Comparison of ENCODE assay signal across 19 cellular contexts in genomic region chr10:47380341-47381215, GRCh38. TPM values are rescaled to one million over a fixed set of nuclear protein-coding genes. Genes with fewer than 3 reads are reported as not detected.
DNase-seq lines count a peak whose midpoint lies in the region; ATAC-seq and TF ChIP-seq lines count a peak whose summit lies in the region.
"Had no signal": no experiment of that assay in that cellular context is flagged by ENCODE, and none has a peak within 500 bp of the region (broad histone marks: within the 10 kb centered on the region; RNA-seq: fewer than 3 reads in every experiment).

No MANE protein-coding gene starts in this region.

- H3K4me2 ChIP-seq in SK-N-SH: no peak overlapping the region

- H3K27ac ChIP-seq in SK-N-SH (ENCODE audit: low read depth in 2 of 2, low read length in 1 of 2): no peak overlapping the region
- no peak overlapping the region for H3K27ac ChIP-seq in coronary artery
- H3K27ac ChIP-seq: 22Rv1, gastrocnemius medialis had no signal

- H3K9me2 ChIP-seq in SK-N-SH: no peaks in the 10 kb centered on the region

- no peak for TF ChIP-seq CTCF in SK-N-SH (IDR thresholded peaks at IDR 0.05)
- no peak for TF ChIP-seq CTCF in coronary artery (IDR thresholded peaks at IDR 0.05)

- 55% methylated on average over 8 of the region's 8 CpGs for WGBS in SK-N-SH (ENCODE audit: low lambda C conversion rate)

- no peak overlapping the region for H3K4me3 ChIP-seq in SK-N-SH (ENCODE audit: low read depth in 2 of 2, low read length in 1 of 2)
- no peak overlapping the region for H3K4me3 ChIP-seq in coronary artery
- H3K4me3 ChIP-seq: gastrocnemius medialis had no signal

- H3K9ac ChIP-seq in SK-N-SH: no peak overlapping the region

- POLR2A ChIA-PET in SK-N-SH (lab: Yijun Ruan, JAX): no interaction called here

- H4K20me1 ChIP-seq in SK-N-SH (ENCODE audit: insufficient read depth): no peaks in the 10 kb centered on the region

- H2AFZ ChIP-seq in SK-N-SH (ENCODE audit: low read depth): no peak overlapping the region

- H3K4me1 ChIP-seq in SK-N-SH (ENCODE audit: control insufficient read depth in 1 of 2, insufficient read depth in 2 of 2, low read depth in 1 of 2, low read length in 1 of 2): peaks cover 0 to 38% of the 10 kb centered on the region in 2 experiments; a peak in 2 of 4 replicates

- no peak for ATAC-seq in SK-N-SH treated with all-trans-retinoic acid at 6 μM for 48 hours
- ATAC-seq: activated T-cell treated with anti-CD3 and anti-CD28 coated beads, Interleukin-2, amount 50 U/mL, for 4 hours; gastrocnemius medialis had no signal

- TF ChIP-seq RAD21 in SK-N-SH (IDR thresholded peaks at IDR 0.05; ENCODE audit: low read length): no peak

- H3K9me3 ChIP-seq in SK-N-SH: no peaks in the 10 kb centered on the region
- H3K9me3 ChIP-seq: gastrocnemius medialis had no signal

- DNase-seq in SK-N-SH (peak; percentile 7), coronary artery (ENCODE audit: low spot score) (peak; percentile 46), mesenteric fat pad (ENCODE audit: low spot score) (peak; percentile 71), ureter (ENCODE audit: low spot score) (peak; percentile 33), NCI-H2107 treated with DMSO at 0.1 percent for 48 hours (lab: John Stamatoyannopoulos, UW; ENCODE audit: unreplicated experiment) (no peak), activated gamma-delta T cell (lab: John Stamatoyannopoulos, UW) (no peak), T1000 (lab: John Stamatoyannopoulos, UW) (no peak)
- DNase-seq: activated CD4-positive, alpha-beta T cell treated with anti-CD3 and anti-CD28 coated beads, Interleukin-2, amount 50 U/mL, for 1 hour; activated T-cell treated with anti-CD3 and anti-CD28 coated beads, Interleukin-2, amount 50 U/mL, for 4 hours; cortex of kidney; gastrocnemius medialis; NCI-H1417; NCI-H524 treated with DMSO at 0.1 percent for 48 hours had no signal

- H3F3A ChIP-seq in SK-N-SH (replicated peaks; ENCODE audit: insufficient read depth): no peaks in the 10 kb centered on the region

- no peaks in the 10 kb centered on the region for H3K36me3 ChIP-seq in SK-N-SH (replicated peaks in 1 of 2; ENCODE audit: control insufficient read depth in 1 of 2, insufficient read depth in 2 of 2, low read length in 1 of 2)
- H3K36me3 ChIP-seq: gastrocnemius medialis had no signal

- CTCF ChIA-PET in SK-N-SH (lab: Yijun Ruan, JAX): interaction anchor here (1.4 to 2.6 kb wide), 2 partner anchors 19 to 41 kb away, joined by 3 to 8 read pairs; no protein-coding TSS in a partner anchor

- TF ChIP-seq EP300 in SK-N-SH (IDR thresholded peaks at IDR 0.05; ENCODE audit: borderline replicate concordance in 1 of 2, low read depth in 1 of 2, low read length in 1 of 2): no peak

- H3K79me2 ChIP-seq in SK-N-SH (ENCODE audit: insufficient read depth): no peaks in the 10 kb centered on the region

- no peaks in the 10 kb centered on the region for H3K27me3 ChIP-seq in SK-N-SH (ENCODE audit: insufficient read depth)
- H3K27me3 ChIP-seq: gastrocnemius medialis had no signal

TF ChIP-seq in SK-N-SH, 30 proteins besides CTCF, POLR2A, EP300 and RAD21:
- TF ChIP-seq FOSL2 (IDR thresholded peaks at IDR 0.05; ENCODE audit: borderline replicate concordance, low read depth) (no peak), RCOR1 (IDR thresholded peaks at IDR 0.05; ENCODE audit: low read length) (no peak), FOXJ3 (CRISPR knock-in tag; IDR thresholded peaks at IDR 0.05) (no peak), GABPA (IDR thresholded peaks at IDR 0.05; ENCODE audit: low read depth) (no peak), USF2 (IDR thresholded peaks at IDR 0.05; ENCODE audit: borderline replicate concordance, low read depth, low read length) (no peak), TEAD4 (IDR thresholded peaks at IDR 0.05; ENCODE audit: borderline replicate concordance, insufficient read depth) (no peak)
TF ChIP-seq in SK-N-SH: peak in this region for 0.

TF ChIP-seq in SK-N-SH treated with all-trans-retinoic acid at 6 μM for 48 hours, 23 proteins besides CTCF, POLR2A, EP300 and RAD21 (continues in another document):
- TF ChIP-seq RARB (CRISPR knock-in tag; IDR thresholded peaks at IDR 0.05) (no peak), ZC3H10 (CRISPR knock-in tag; IDR thresholded peaks at IDR 0.05) (no peak), ISL1 (CRISPR knock-in tag; IDR thresholded peaks at IDR 0.05) (no peak), BACH2 (CRISPR knock-in tag; IDR thresholded peaks at IDR 0.05; ENCODE audit: borderline replicate concordance) (no peak), ARNTL (CRISPR knock-in tag; IDR thresholded peaks at IDR 0.05; ENCODE audit: borderline replicate concordance, low read depth) (no peak), SNAI2 (CRISPR knock-in tag; IDR thresholded peaks at IDR 0.05) (no peak), ZFP30 (CRISPR knock-in tag; IDR thresholded peaks at IDR 0.05) (no peak), TCF4 (CRISPR knock-in tag; IDR thresholded peaks at IDR 0.05; ENCODE audit: borderline replicate concordance) (no peak), CSDC2 (CRISPR knock-in tag; IDR thresholded peaks at IDR 0.05) (no peak), ESRRG (CRISPR knock-in tag; IDR thresholded peaks at IDR 0.05) (no peak), ZNF565 (CRISPR knock-in tag; conservative IDR thresholded peaks at IDR 0.05; ENCODE audit: low read depth) (no peak), CREB5 (CRISPR knock-in tag; IDR thresholded peaks at IDR 0.05; ENCODE audit: low read depth) (no peak), ZFP3 (CRISPR knock-in tag; IDR thresholded peaks at IDR 0.05) (no peak), ZNF70 (CRISPR knock-in tag; IDR thresholded peaks at IDR 0.05) (no peak)
- TF ChIP-seq, protein P1, sequence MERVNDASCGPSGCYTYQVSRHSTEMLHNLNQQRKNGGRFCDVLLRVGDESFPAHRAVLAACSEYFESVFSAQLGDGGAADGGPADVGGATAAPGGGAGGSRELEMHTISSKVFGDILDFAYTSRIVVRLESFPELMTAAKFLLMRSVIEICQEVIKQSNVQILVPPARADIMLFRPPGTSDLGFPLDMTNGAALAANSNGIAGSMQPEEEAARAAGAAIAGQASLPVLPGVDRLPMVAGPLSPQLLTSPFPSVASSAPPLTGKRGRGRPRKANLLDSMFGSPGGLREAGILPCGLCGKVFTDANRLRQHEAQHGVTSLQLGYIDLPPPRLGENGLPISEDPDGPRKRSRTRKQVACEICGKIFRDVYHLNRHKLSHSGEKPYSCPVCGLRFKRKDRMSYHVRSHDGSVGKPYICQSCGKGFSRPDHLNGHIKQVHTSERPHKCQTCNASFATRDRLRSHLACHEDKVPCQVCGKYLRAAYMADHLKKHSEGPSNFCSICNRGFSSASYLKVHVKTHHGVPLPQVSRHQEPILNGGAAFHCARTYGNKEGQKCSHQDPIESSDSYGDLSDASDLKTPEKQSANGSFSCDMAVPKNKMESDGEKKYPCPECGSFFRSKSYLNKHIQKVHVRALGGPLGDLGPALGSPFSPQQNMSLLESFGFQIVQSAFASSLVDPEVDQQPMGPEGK (CRISPR knock-in tag; IDR thresholded peaks at IDR 0.05; ENCODE audit: borderline replicate concordance): no peak
- TF ChIP-seq, protein P2, sequence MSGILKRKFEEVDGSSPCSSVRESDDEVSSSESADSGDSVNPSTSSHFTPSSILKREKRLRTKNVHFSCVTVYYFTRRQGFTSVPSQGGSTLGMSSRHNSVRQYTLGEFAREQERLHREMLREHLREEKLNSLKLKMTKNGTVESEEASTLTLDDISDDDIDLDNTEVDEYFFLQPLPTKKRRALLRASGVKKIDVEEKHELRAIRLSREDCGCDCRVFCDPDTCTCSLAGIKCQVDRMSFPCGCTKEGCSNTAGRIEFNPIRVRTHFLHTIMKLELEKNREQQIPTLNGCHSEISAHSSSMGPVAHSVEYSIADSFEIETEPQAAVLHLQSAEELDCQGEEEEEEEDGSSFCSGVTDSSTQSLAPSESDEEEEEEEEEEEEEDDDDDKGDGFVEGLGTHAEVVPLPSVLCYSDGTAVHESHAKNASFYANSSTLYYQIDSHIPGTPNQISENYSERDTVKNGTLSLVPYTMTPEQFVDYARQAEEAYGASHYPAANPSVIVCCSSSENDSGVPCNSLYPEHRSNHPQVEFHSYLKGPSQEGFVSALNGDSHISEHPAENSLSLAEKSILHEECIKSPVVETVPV (CRISPR knock-in tag; IDR thresholded peaks at IDR 0.05): no peak

RNA-seq across cellular contexts. Expression of gene ZNF488, which starts 3.5 kb away (rescaled TPM):
- polyA plus RNA-seq in SK-N-SH (2012; rRNA removed): 0.59 and 0.81 TPM in 2 replicates
- 0.27 and 0.52 TPM in 2 replicates for polyA plus RNA-seq in SK-N-SH (2012; cell fraction: cytosol; rRNA removed)
- 0.48 and 0.52 TPM in 2 replicates for polyA plus RNA-seq in SK-N-SH (2012; cell fraction: nucleus; rRNA removed)
- total RNA-seq in mesenteric fat pad: 0.10 TPM
- total RNA-seq in ureter: 1.8 TPM
- total RNA-seq: gastrocnemius medialis; T-helper 1 cell treated with Interleukin-12 subunit alpha and Interleukin-12 subunit beta and Interleukin-4 antibody, amounts not matched to agents 30 ng/mL and 1 ng/mL, for 36 hours had no signal

RNA-seq across cellular contexts. Expression of gene RBP3, which starts 32.4 kb away (rescaled TPM):
- polyA plus RNA-seq in SK-N-SH (2012; rRNA removed): not detected in 2 replicates
- not detected in 2 replicates for polyA plus RNA-seq in SK-N-SH (2012; cell fraction: cytosol; rRNA removed)
- polyA plus RNA-seq in SK-N-SH (2012; cell fraction: nucleus; rRNA removed): not detected in 2 replicates
- not detected for total RNA-seq in mesenteric fat pad
- not detected for total RNA-seq in ureter
- total RNA-seq: activated T-cell treated with anti-CD3 and anti-CD28 coated beads, Interleukin-2, amount 50 U/mL, for 4 hours; epithelial cell of proximal tubule; gastrocnemius medialis; H4; T-helper 1 cell treated with Interleukin-12 subunit alpha and Interleukin-12 subunit beta and Interleukin-4 antibody, amounts not matched to agents 30 ng/mL and 1 ng/mL, for 36 hours had no signal
- polyA plus RNA-seq: BJ had no signal

RNA-seq across cellular contexts. Expression of gene GDF2, which starts 58.3 kb away (rescaled TPM):
- not detected in 2 replicates for polyA plus RNA-seq in SK-N-SH (2012; rRNA removed)
- polyA plus RNA-seq in SK-N-SH (2012; cell fraction: cytosol; rRNA removed): not detected in 2 replicates
- polyA plus RNA-seq in SK-N-SH (2012; cell fraction: nucleus; rRNA removed): not detected in 2 replicates
- total RNA-seq in mesenteric fat pad (not detected), ureter (not detected)
- total RNA-seq: activated T-cell treated with anti-CD3 and anti-CD28 coated beads, Interleukin-2, amount 50 U/mL, for 4 hours; epithelial cell of proximal tubule; gastrocnemius medialis; H4; T-helper 1 cell treated with Interleukin-12 subunit alpha and Interleukin-12 subunit beta and Interleukin-4 antibody, amounts not matched to agents 30 ng/mL and 1 ng/mL, for 36 hours had no signal
- polyA plus RNA-seq: BJ had no signal

Comparison
In these comparisons a context has a peak if more than half of its experiments do, and no peak if none do; other contexts are left out.
1. DNase-seq: peak in SK-N-SH (single experiment), coronary artery (single experiment), mesenteric fat pad (single experiment) and ureter (single experiment); none in NCI-H2107 treated with DMSO at 0.1 percent for 48 hours (single experiment), activated gamma-delta T cell (single experiment) and T1000 (single experiment).